Comparison of ENCODE assay signal across 16 cellular contexts in the genomic region with DNA sequence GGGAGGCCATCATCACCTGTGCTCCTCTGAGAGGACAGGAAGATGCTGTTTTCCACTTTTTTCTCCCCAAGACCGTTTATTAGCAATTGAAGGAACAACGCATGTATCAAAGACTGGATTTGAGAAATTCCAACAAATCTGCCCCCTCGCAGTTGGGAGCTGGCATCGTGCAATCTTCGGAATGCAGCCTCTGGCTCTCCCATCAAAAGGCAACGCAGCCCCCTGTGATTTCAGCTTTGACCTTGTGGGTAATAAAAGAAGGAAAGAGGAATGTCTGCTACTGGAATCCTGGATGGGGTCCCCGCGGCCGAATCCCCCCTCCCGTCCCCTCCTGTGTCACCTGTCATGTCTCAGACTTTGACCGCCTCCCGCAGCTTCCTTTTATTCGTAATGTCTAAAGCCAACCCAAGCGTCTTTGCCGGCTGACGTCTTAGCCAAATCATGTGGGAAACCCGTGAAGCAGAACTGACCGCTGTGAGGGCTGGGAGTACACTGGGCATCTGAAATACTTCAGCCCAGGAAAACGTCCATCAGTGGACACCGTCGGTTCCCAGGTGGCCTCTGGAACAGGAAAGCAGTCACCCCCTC.
DNase-seq lines count a peak whose midpoint lies in the region; FAIRE-seq and TF ChIP-seq lines count a peak whose summit lies in the region.
"Had no signal": no experiment of that assay in that cellular context is flagged by ENCODE, and none has a peak within 500 bp of the region (broad histone marks: within the 10 kb centered on the region; RNA-seq: fewer than 3 reads in every experiment).

No MANE protein-coding gene starts in this region.

- TF ChIP-seq CTCF in astrocyte of the cerebellum (IDR thresholded peaks at IDR 0.05; ENCODE audit: low read depth, low read length, missing control alignments) (no peak), spleen (IDR thresholded peaks at IDR 0.05 in 8 of 11, conservative IDR thresholded peaks at IDR 0.05 in 3 of 11) (no peak), osteocyte (IDR thresholded peaks at IDR 0.05) (no peak)

- peak overlapping the region in 1 of 8 donors; percentile 30 for H3K27ac ChIP-seq in spleen
- H3K27ac ChIP-seq: body of pancreas, heart right ventricle, psoas muscle had no signal

- peaks cover 11% of the 10 kb centered on the region for H3K36me3 Mint-ChIP-seq in osteocyte (ENCODE audit: unreplicated experiment)

- H3K36me3 ChIP-seq in spleen, result peaks cover 0 to 22% (median 0%) of the 10 kb centered on the region in 6 donors
- H3K36me3 ChIP-seq: HAP-1 had no signal

- H3K27me3 Mint-ChIP-seq in osteocyte (ENCODE audit: unreplicated experiment), result peaks cover 41% of the 10 kb centered on the region
- H3K27me3 Mint-ChIP-seq: activated T-helper 17 cell treated with anti-CD3 and anti-CD28 coated beads, Interleukin-2, amount 50 U/mL, for 72 hours had no signal

- no peak overlapping the region for H3K4me3 Mint-ChIP-seq in osteocyte (ENCODE audit: unreplicated experiment)
- H3K4me3 Mint-ChIP-seq: activated T-helper 17 cell treated with anti-CD3 and anti-CD28 coated beads, Interleukin-2, amount 50 U/mL, for 72 hours had no signal

- no peaks in the 10 kb centered on the region for H3K9me3 Mint-ChIP-seq in osteocyte (ENCODE audit: unreplicated experiment)
- H3K9me3 Mint-ChIP-seq: activated T-helper 17 cell treated with anti-CD3 and anti-CD28 coated beads, Interleukin-2, amount 50 U/mL, for 72 hours had no signal

- H3K4me3 ChIP-seq in astrocyte of the cerebellum (ENCODE audit: low read depth, low read length), result no peak overlapping the region
- H3K4me3 ChIP-seq in spleen, result no peak overlapping the region
- H3K4me3 ChIP-seq: body of pancreas, HAP-1, heart right ventricle, psoas muscle had no signal

- in situ Hi-C loops in astrocyte of the cerebellum (cut with HindIII; ENCODE audit: low sequenced_read_pairs), result no loop called here

- H3K4me1 ChIP-seq in spleen, result peaks cover 7 to 49% (median 27%) of the 10 kb centered on the region in 6 donors
- H3K4me1 ChIP-seq: HAP-1 had no signal

- peaks cover 0 to 52% (median 9%) of the 10 kb centered on the region in 7 donors for H3K27me3 ChIP-seq in spleen (replicated peaks in 1 of 7)
- H3K27me3 ChIP-seq: body of pancreas had no signal

- no peak for DNase-seq in GM12891 (ENCODE audit: insufficient read length, low spot score)
- peak; percentile 39 for DNase-seq in astrocyte of the cerebellum (ENCODE audit: low read depth)
- DNase-seq in kidney tubule cell (ENCODE audit: low spot score), result peak; percentile 87
- peak; percentile 82 for DNase-seq in spleen
- no peak for DNase-seq in activated CD4-positive, alpha-beta T cell treated with anti-CD3 and anti-CD28 coated beads for 48 hours
- DNase-seq in osteocyte (ENCODE audit: extremely low spot score, unreplicated experiment), result no peak
- no peak for DNase-seq in NCI-H146 treated with DMSO at 0.1 percent for 48 hours (lab: John Stamatoyannopoulos, UW; ENCODE audit: unreplicated experiment)
- no peak for DNase-seq in GOT3 (lab: John Stamatoyannopoulos, UW)
- DNase-seq: activated CD4-positive, alpha-beta T cell treated with anti-CD3 and anti-CD28 coated beads, Interleukin-2, amount 50 U/mL, for 1 hour; body of pancreas; COR-L47; heart right ventricle; NCI-H187 treated with DMSO at 0.1 percent for 48 hours; psoas muscle had no signal

- TF ChIP-seq POLR2A in GM12891 (IDR thresholded peaks at IDR 0.05; ENCODE audit: low read depth, low read length) (no peak), spleen (IDR thresholded peaks at IDR 0.05) (no peak)

- no peaks in the 10 kb centered on the region for H3K9me3 ChIP-seq in spleen
- H3K9me3 ChIP-seq: body of pancreas, HAP-1, heart right ventricle, psoas muscle had no signal

- H3K27ac Mint-ChIP-seq in osteocyte (ENCODE audit: unreplicated experiment), result no peak overlapping the region
- H3K27ac Mint-ChIP-seq: activated T-helper 17 cell treated with anti-CD3 and anti-CD28 coated beads, Interleukin-2, amount 50 U/mL, for 72 hours had no signal

- peaks cover 10% of the 10 kb centered on the region for H3K4me1 Mint-ChIP-seq in osteocyte (ENCODE audit: unreplicated experiment)
- H3K4me1 Mint-ChIP-seq: activated T-helper 17 cell treated with anti-CD3 and anti-CD28 coated beads, Interleukin-2, amount 50 U/mL, for 72 hours had no signal

- no peak for FAIRE-seq in GM12891 (lab: Jason Lieb, UNC)

- WGBS in spleen, 5 donors, result 59 to 72% (median 63%) methylated on average over 20 to 21 of the region's 21 CpGs

- intact Hi-C loops in spleen (cut with DNase I; ENCODE audit: low total_unique reads), result no loop called here

TF ChIP-seq in GM12891, 5 proteins besides CTCF, POLR2A, EP300 and RAD21:
- TF ChIP-seq PAX5 (IDR thresholded peaks at IDR 0.05; ENCODE audit: insufficient read depth, low read length, severe bottlenecking) (no peak), TAF1 (IDR thresholded peaks at IDR 0.05; ENCODE audit: low read depth, low read length) (no peak), POU2F2 (IDR thresholded peaks at IDR 0.05; ENCODE audit: low read depth, low read length) (peak; percentile 56; the same call in 1 of the 2 replicates)

Comparison
In these comparisons a context has a peak if more than half of its experiments do, and no peak if none do; other contexts are left out.
1. DNase-seq: peak in astrocyte of the cerebellum (single experiment), kidney tubule cell (single experiment) and spleen (single experiment); none in GM12891 (single experiment), activated CD4-positive, alpha-beta T cell treated with anti-CD3 and anti-CD28 coated beads for 48 hours (single experiment), osteocyte (single experiment), NCI-H146 treated with DMSO at 0.1 percent for 48 hours (single experiment) and GOT3 (single experiment).